17 cellular contexts compared by ENCODE assay signal in the genomic region with DNA sequence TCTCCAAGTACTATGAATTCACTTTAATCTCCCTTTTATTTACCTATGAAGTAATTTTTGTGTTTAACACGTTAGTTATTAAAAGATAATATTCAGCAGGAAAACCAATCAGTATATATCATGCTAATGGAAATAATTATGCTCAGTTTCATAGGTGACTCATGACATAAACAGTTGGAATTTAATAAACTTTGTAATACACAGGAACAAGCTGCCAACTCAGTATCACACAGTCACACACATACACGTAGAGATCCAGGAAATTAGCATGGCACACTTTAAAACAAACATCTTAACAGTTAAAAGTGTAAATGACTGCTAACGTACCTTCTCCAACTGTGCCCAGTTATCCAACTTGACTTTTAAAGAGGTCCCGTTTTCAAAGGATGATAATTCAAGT. TPM values are rescaled to one million over a fixed set of nuclear protein-coding genes. Genes with fewer than 3 reads are reported as not detected.
DNase-seq lines count a peak whose midpoint lies in the region; ATAC-seq and TF ChIP-seq lines count a peak whose summit lies in the region.
"Had no signal": no experiment of that assay in that cellular context is flagged by ENCODE, and none has a peak within 500 bp of the region (broad histone marks: within the 10 kb centered on the region; RNA-seq: fewer than 3 reads in every experiment).

No MANE protein-coding gene starts in this region.

- no peaks in the 10 kb centered on the region for H3K9me3 Mint-ChIP-seq in activated naive CD8-positive, alpha-beta T cell (ENCODE audit: low read depth)
- no peaks in the 10 kb centered on the region for H3K9me3 Mint-ChIP-seq in activated naive CD8-positive, alpha-beta T cell treated with anti-CD3 and anti-CD28 coated beads, Interleukin-2, amount 50 U/mL, for 24 hours
- no peaks in the 10 kb centered on the region for H3K9me3 Mint-ChIP-seq in activated CD8-positive, alpha-beta memory T cell treated with anti-CD3 and anti-CD28 coated beads, Interleukin-2, amount 10 ng/mL, durations not matched to agents 7 days and 5 days (ENCODE audit: low read depth)
- H3K9me3 Mint-ChIP-seq: CD4-positive, alpha-beta memory T cell; H9 had no signal

- DNase-seq in activated naive CD8-positive, alpha-beta T cell treated with anti-CD3 and anti-CD28 coated beads, Interleukin-2, amount 50 U/mL, for 24 hours: no peak
- DNase-seq in astrocyte of the cerebellum (ENCODE audit: low read depth): peak; percentile 5
- DNase-seq in iris pigment epithelial cell (ENCODE audit: low read depth): peak; percentile 69
- no peak for DNase-seq in stimulated activated CD4-positive, alpha-beta T cell treated with anti-CD3 and anti-CD28 coated beads, Interleukin-4, amount 100 ng/mL, for 1 hour
- no peak for DNase-seq in stimulated activated CD4-positive, alpha-beta T cell treated with anti-CD3 and anti-CD28 coated beads, Interleukin-2, amount 100 ng/mL, for 24 hours
- no peak for DNase-seq in SHP77 treated with DMSO at 0.1 percent for 48 hours (lab: John Stamatoyannopoulos, UW)
- DNase-seq in activated CD8-positive, alpha-beta memory T cell treated with anti-CD3 and anti-CD28 coated beads, Interleukin-2, amount 10 ng/mL, durations not matched to agents 7 days and 5 days: no peak
- DNase-seq: CD4-positive, alpha-beta memory T cell; H9; hypothalamus; NCI-H1417 treated with DMSO at 0.1 percent for 48 hours; NCI-H446 treated with DMSO at 0.1 percent for 48 hours; OCI-M1; posterior cingulate gyrus; WERI-Rb-1 had no signal

- peak overlapping the region; percentile 49 for H3K4me3 Mint-ChIP-seq in activated naive CD8-positive, alpha-beta T cell
- no peak overlapping the region for H3K4me3 Mint-ChIP-seq in activated naive CD8-positive, alpha-beta T cell treated with anti-CD3 and anti-CD28 coated beads, Interleukin-2, amount 50 U/mL, for 24 hours
- no peak overlapping the region for H3K4me3 Mint-ChIP-seq in activated CD8-positive, alpha-beta memory T cell treated with anti-CD3 and anti-CD28 coated beads, Interleukin-2, amount 10 ng/mL, durations not matched to agents 7 days and 5 days
- H3K4me3 Mint-ChIP-seq: H9 had no signal

- no peak for TF ChIP-seq CTCF in astrocyte of the cerebellum (IDR thresholded peaks at IDR 0.05; ENCODE audit: low read depth, low read length, missing control alignments)

- in situ Hi-C loops in astrocyte of the cerebellum (cut with HindIII; ENCODE audit: low sequenced_read_pairs): no loop called here

- peak overlapping the region; percentile 92 for H3K27ac Mint-ChIP-seq in activated naive CD8-positive, alpha-beta T cell
- no peak overlapping the region for H3K27ac Mint-ChIP-seq in activated naive CD8-positive, alpha-beta T cell treated with anti-CD3 and anti-CD28 coated beads, Interleukin-2, amount 50 U/mL, for 24 hours
- no peak overlapping the region for H3K27ac Mint-ChIP-seq in activated CD8-positive, alpha-beta memory T cell treated with anti-CD3 and anti-CD28 coated beads, Interleukin-2, amount 10 ng/mL, durations not matched to agents 7 days and 5 days
- H3K27ac Mint-ChIP-seq: H9 had no signal

- H3K4me3 ChIP-seq in astrocyte of the cerebellum (ENCODE audit: low read depth, low read length): no peak overlapping the region
- H3K4me3 ChIP-seq: suprapubic skin had no signal

- H3K36me3 Mint-ChIP-seq in activated naive CD8-positive, alpha-beta T cell: peaks cover 7% of the 10 kb centered on the region
- peaks cover 4% of the 10 kb centered on the region for H3K36me3 Mint-ChIP-seq in activated naive CD8-positive, alpha-beta T cell treated with anti-CD3 and anti-CD28 coated beads, Interleukin-2, amount 50 U/mL, for 24 hours (ENCODE audit: low read depth)
- H3K36me3 Mint-ChIP-seq in activated CD8-positive, alpha-beta memory T cell treated with anti-CD3 and anti-CD28 coated beads, Interleukin-2, amount 10 ng/mL, durations not matched to agents 7 days and 5 days: peaks cover 3% of the 10 kb centered on the region

- peaks cover 37% of the 10 kb centered on the region for H3K4me1 Mint-ChIP-seq in activated naive CD8-positive, alpha-beta T cell (ENCODE audit: low read depth)
- peaks cover 42% of the 10 kb centered on the region for H3K4me1 Mint-ChIP-seq in activated naive CD8-positive, alpha-beta T cell treated with anti-CD3 and anti-CD28 coated beads, Interleukin-2, amount 50 U/mL, for 24 hours
- peaks cover 13% of the 10 kb centered on the region for H3K4me1 Mint-ChIP-seq in activated CD8-positive, alpha-beta memory T cell treated with anti-CD3 and anti-CD28 coated beads, Interleukin-2, amount 10 ng/mL, durations not matched to agents 7 days and 5 days

- CTCF ChIA-PET in activated CD8-positive, alpha-beta memory T cell treated with anti-CD3 and anti-CD28 coated beads, Interleukin-2, amount 10 ng/mL, durations not matched to agents 7 days and 5 days (lab: Charles Lee): no interaction called here

- ATAC-seq in activated naive CD8-positive, alpha-beta T cell treated with anti-CD3 and anti-CD28 coated beads, Interleukin-2, amount 50 U/mL, for 24 hours: no peak
- ATAC-seq in activated CD8-positive, alpha-beta memory T cell treated with anti-CD3 and anti-CD28 coated beads, Interleukin-2, amount 10 ng/mL, durations not matched to agents 7 days and 5 days: no peak

- H3K27me3 Mint-ChIP-seq in activated naive CD8-positive, alpha-beta T cell: peaks cover 19% of the 10 kb centered on the region
- peaks cover 40% of the 10 kb centered on the region for H3K27me3 Mint-ChIP-seq in activated naive CD8-positive, alpha-beta T cell treated with anti-CD3 and anti-CD28 coated beads, Interleukin-2, amount 50 U/mL, for 24 hours
- peaks cover 74% of the 10 kb centered on the region for H3K27me3 Mint-ChIP-seq in activated CD8-positive, alpha-beta memory T cell treated with anti-CD3 and anti-CD28 coated beads, Interleukin-2, amount 10 ng/mL, durations not matched to agents 7 days and 5 days

RNA-seq across cellular contexts. Expression of a gene that starts 2.3 kb away (rescaled TPM):
- total RNA-seq in activated CD8-positive, alpha-beta memory T cell treated with anti-CD3 and anti-CD28 coated beads, Interleukin-2, amount 10 ng/mL, durations not matched to agents 7 days and 5 days: not detected
- total RNA-seq: CD4-positive, alpha-beta memory T cell; H9 had no signal

Comparison
In these comparisons a context has a peak if more than half of its experiments do, and no peak if none do; other contexts are left out.
1. DNase-seq: peak in astrocyte of the cerebellum (single experiment) and iris pigment epithelial cell (single experiment); none in activated naive CD8-positive, alpha-beta T cell treated with anti-CD3 and anti-CD28 coated beads, Interleukin-2, amount 50 U/mL, for 24 hours (single experiment), stimulated activated CD4-positive, alpha-beta T cell treated with anti-CD3 and anti-CD28 coated beads, Interleukin-4, amount 100 ng/mL, for 1 hour (single experiment), stimulated activated CD4-positive, alpha-beta T cell treated with anti-CD3 and anti-CD28 coated beads, Interleukin-2, amount 100 ng/mL, for 24 hours (0 of 2), SHP77 treated with DMSO at 0.1 percent for 48 hours (single experiment) and activated CD8-positive, alpha-beta memory T cell treated with anti-CD3 and anti-CD28 coated beads, Interleukin-2, amount 10 ng/mL, durations not matched to agents 7 days and 5 days (single experiment).